In the genomic region with DNA sequence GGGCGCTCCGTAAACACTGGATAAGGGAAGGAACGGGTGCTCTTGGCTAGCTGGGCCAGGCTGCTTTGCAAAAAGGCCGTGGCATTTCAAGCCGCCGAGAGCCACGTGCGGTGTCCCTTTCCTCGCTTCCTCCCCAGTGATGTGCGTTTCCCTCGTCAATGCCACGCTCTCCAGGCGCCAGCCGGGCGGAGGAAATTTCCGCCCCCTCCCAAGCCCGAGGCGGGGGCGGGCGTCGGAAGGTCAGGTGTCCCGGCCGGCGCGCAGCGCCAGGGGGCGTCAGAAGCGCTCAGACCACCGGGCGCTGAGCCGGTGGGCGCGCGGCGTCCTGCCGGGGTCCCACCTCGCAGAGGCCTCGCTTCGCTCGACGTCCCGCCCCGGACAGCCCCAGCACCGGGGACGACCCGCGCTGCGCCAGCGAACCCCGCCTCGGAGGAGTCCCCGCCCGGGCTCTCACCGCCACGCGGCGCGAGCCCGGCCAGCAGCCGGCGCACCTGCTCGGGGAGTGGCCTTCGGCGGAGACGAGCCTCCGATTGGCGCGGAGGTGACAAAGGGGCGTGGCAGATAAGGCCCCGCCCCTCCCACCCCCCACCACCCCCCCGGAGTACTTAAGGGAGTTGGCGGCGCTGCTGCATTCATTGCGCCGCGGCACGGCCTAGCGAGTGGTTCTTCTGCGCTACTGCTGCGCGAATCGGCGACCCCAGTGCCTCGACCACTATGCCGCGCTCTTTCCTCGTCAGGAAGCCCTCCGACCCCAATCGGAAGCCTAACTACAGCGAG, we compare ENCODE assay signal across 8 cellular contexts. TPM values are rescaled to one million over a fixed set of nuclear protein-coding genes. Genes with fewer than 3 reads are reported as not detected.
DNase-seq lines count a peak whose midpoint lies in the region; ATAC-seq and TF ChIP-seq lines count a peak whose summit lies in the region.

SNAI1 (plus strand) TSS at position 635 of the 777 bp plus-strand sequence; CDS start at position 715, 80 bp downstream.

- peaks cover 3% of the 10 kb centered on the region for H3K27me3 Mint-ChIP-seq in glutamatergic neuron (ENCODE audit: unreplicated experiment)

- peaks cover 5% of the 10 kb centered on the region for H3K9me3 Mint-ChIP-seq in glutamatergic neuron (ENCODE audit: unreplicated experiment)

- no peaks in the 10 kb centered on the region for H3K9me3 ChIP-seq in ES-I3 (ENCODE audit: control insufficient read depth, insufficient read depth, low read length)
- no peaks in the 10 kb centered on the region for H3K9me3 ChIP-seq in ovary
- no peaks in the 10 kb centered on the region for H3K9me3 ChIP-seq in thoracic aorta

- H3K4me1 ChIP-seq in ES-I3 (ENCODE audit: insufficient read depth, low read length) (peaks cover 27% of the 10 kb centered on the region), ovary (ENCODE audit: insufficient read depth) (peaks cover 14% of the 10 kb centered on the region), thoracic aorta (ENCODE audit: control insufficient read depth in 1 of 2, low read depth in 2 of 2) (peaks cover 27 to 50% of the 10 kb centered on the region in 2 donors)

- peak; percentile 69 for TF ChIP-seq CTCF in glutamatergic neuron (IDR thresholded peaks at IDR 0.05; ENCODE audit: partially characterized antibody, unreplicated experiment)
- TF ChIP-seq CTCF in ovary (IDR thresholded peaks at IDR 0.05) = peak in 2 of 3 donors; percentile 65 to 70
- peak; percentile 38 for TF ChIP-seq CTCF in thoracic aorta (IDR thresholded peaks at IDR 0.05)

- peak; percentile 50 for DNase-seq in HCEC 1CT
- DNase-seq in MV-4-11 (lab: John Stamatoyannopoulos, UW) = peak; percentile 69
- DNase-seq in SK-N-DZ (ENCODE audit: low spot score) = peak; percentile 96
- DNase-seq in activated naive CD4-positive, alpha-beta T cell treated with anti-CD3 and anti-CD28 coated beads, Interleukin-2, amount 50 U/mL, for 16 hours = peak; percentile 87
- peak; percentile 82 for DNase-seq in glutamatergic neuron
- peak; percentile 80 to 85 (median 83) for DNase-seq in ovary
- no peak for DNase-seq in thoracic aorta (ENCODE audit: low spot score)

- peak; percentile 76 for TF ChIP-seq POLR2A in ovary (IDR thresholded peaks at IDR 0.05)

- H3K4me3 ChIP-seq in ovary (peak within 1 kb of the TSS; percentile 32), thoracic aorta (peak within 1 kb of the TSS; percentile 87)

- WGBS in ovary, 3 donors = 1 to 5% (median 4%) methylated on average over 43 to 90 of the region's 90 CpGs

- H3K27ac Mint-ChIP-seq in glutamatergic neuron (ENCODE audit: unreplicated experiment) = no peak within 1 kb of the TSS

- peak within 1 kb of the TSS; percentile 86 for H3K4me3 Mint-ChIP-seq in glutamatergic neuron (ENCODE audit: unreplicated experiment)

- intact Hi-C loops in ovary (cut with DNase I) = loop anchor here (2.0 to 10.0 kb wide), 6 partner anchors 88 to 602 kb away; partner anchors contain the start of gene PEDS1 (in 1 of the 4)

- peaks cover 26% of the 10 kb centered on the region for H3K4me1 Mint-ChIP-seq in glutamatergic neuron (ENCODE audit: low read depth, unreplicated experiment)

- H3K27ac ChIP-seq in ovary (no peak within 1 kb of the TSS), thoracic aorta (peak within 1 kb of the TSS; percentile 20 to 66)

- TF ChIP-seq EP300 in ovary (IDR thresholded peaks at IDR 0.05) = no peak

- H3K36me3 ChIP-seq in ES-I3 (ENCODE audit: insufficient read depth, low read length) (no peaks in the 10 kb centered on the region; the same call in 1 of the 2 replicates), ovary (no peaks in the 10 kb centered on the region), thoracic aorta (no peaks in the 10 kb centered on the region)

- H3K36me3 Mint-ChIP-seq in glutamatergic neuron (ENCODE audit: unreplicated experiment) = no peaks in the 10 kb centered on the region

- ATAC-seq in thoracic aorta (ENCODE audit: insufficient number of reproducible peaks, low FRiP score, low read depth) = peak; percentile 59

- peak within 1 kb of the TSS; percentile 76 for H3K9ac ChIP-seq in ES-I3 (ENCODE audit: low read depth, low read length)

- H3K27me3 ChIP-seq in ovary (no peaks in the 10 kb centered on the region), thoracic aorta (replicated peaks; ENCODE audit: insufficient read depth) (no peaks in the 10 kb centered on the region)

RNA-seq across cellular contexts. Expression of gene SNAI1, which starts in this region (rescaled TPM):
- 5.7 TPM in 2 replicates for polyA plus RNA-seq in SK-N-DZ (2014; cell fraction: cytosol; rRNA removed)
- polyA plus RNA-seq in SK-N-DZ (2014; cell fraction: nucleus; rRNA removed) = 4.5 and 6.7 TPM in 2 replicates
- total RNA-seq in glutamatergic neuron (ENCODE audit: unreplicated experiment) (3.9 TPM), ovary (1 to 10 TPM; 1.1 to 9.0 (median 1.7) TPM), thoracic aorta (10 to 100 TPM; 13.0 to 19.1 TPM)
- polyA plus RNA-seq in ovary = 1 to 10 TPM in 1 of 2 donors, under 1 TPM in 1; 0.95 to 5.5 TPM

Comparison
In these comparisons a context has a peak if more than half of its experiments do, and no peak if none do; other contexts are left out.
1. H3K27ac ChIP-seq: peak in thoracic aorta (2 of 2); none in ovary (0 of 2).
2. Peak in every context shown above with its lines, with median percentiles within 50 percentile points of each other: CTCF ChIP-seq.